ENCODE assay signal across 1 cellular context in the genomic region with DNA sequence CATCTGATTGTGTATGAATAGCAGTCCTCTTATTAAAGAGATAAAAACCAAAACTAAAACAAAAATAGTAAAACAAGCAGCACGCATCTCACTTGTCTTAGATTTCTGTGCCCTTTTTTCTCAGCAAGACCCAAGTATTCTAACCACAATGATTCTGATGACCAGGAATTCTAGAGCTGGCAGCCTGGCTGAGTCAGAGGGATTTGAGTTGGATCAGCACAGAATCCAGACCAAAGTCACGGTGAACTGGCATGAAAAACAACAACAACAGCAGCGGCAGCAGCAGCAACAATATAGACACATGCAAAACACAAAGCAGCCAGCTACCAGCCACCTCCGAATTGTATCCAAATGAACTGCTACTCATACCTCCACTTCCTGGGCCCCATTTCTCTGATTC.
TF ChIP-seq lines count a peak whose summit lies in the region.

No MANE protein-coding gene starts in this region.

TF ChIP-seq in H1, 55 proteins besides CTCF, POLR2A, EP300 and RAD21:
- TF ChIP-seq GABPA (IDR thresholded peaks at IDR 0.05; ENCODE audit: borderline replicate concordance, insufficient read depth, low read length) (no peak), YY1 (IDR thresholded peaks at IDR 0.05; ENCODE audit: low read depth, low read length) (no peak), FOSL1 (IDR thresholded peaks at IDR 0.05; ENCODE audit: insufficient read depth, low read depth, low read length) (no peak), KDM5A (IDR thresholded peaks at IDR 0.05; ENCODE audit: low read length) (no peak), GTF2F1 (IDR thresholded peaks at IDR 0.05; ENCODE audit: borderline replicate concordance, low read depth, low read length) (no peak), TEAD4 (IDR thresholded peaks at IDR 0.05; ENCODE audit: low read depth, low read length) (no peak), TCF12 (IDR thresholded peaks at IDR 0.05; ENCODE audit: low read depth, low read length) (no peak), TBP (IDR thresholded peaks at IDR 0.05; ENCODE audit: low read depth, low read length) (no peak), CHD7 (IDR thresholded peaks at IDR 0.05; ENCODE audit: insufficient replicate concordance, low read length) (no peak), RNF2 (IDR thresholded peaks at IDR 0.05; ENCODE audit: borderline replicate concordance, low read depth, low read length, missing control alignments, poor library complexity, severe bottlenecking) (no peak), MAFK (IDR thresholded peaks at IDR 0.05; ENCODE audit: low read depth, low read length) (no peak), TAF7 (optimal IDR thresholded peaks at IDR 0.05; ENCODE audit: borderline replicate concordance, low read depth, low read length) (no peak), ZNF274 (IDR thresholded peaks at IDR 0.05; ENCODE audit: borderline replicate concordance, extremely low read depth, low read length) (no peak)
- TF ChIP-seq, protein P1, sequence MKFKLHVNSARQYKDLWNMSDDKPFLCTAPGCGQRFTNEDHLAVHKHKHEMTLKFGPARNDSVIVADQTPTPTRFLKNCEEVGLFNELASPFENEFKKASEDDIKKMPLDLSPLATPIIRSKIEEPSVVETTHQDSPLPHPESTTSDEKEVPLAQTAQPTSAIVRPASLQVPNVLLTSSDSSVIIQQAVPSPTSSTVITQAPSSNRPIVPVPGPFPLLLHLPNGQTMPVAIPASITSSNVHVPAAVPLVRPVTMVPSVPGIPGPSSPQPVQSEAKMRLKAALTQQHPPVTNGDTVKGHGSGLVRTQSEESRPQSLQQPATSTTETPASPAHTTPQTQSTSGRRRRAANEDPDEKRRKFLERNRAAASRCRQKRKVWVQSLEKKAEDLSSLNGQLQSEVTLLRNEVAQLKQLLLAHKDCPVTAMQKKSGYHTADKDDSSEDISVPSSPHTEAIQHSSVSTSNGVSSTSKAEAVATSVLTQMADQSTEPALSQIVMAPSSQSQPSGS (IDR thresholded peaks at IDR 0.05; ENCODE audit: low read length): no peak
- TF ChIP-seq, protein P2, sequence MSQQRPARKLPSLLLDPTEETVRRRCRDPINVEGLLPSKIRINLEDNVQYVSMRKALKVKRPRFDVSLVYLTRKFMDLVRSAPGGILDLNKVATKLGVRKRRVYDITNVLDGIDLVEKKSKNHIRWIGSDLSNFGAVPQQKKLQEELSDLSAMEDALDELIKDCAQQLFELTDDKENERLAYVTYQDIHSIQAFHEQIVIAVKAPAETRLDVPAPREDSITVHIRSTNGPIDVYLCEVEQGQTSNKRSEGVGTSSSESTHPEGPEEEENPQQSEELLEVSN (IDR thresholded peaks at IDR 0.05): no peak
